In the genomic region with DNA sequence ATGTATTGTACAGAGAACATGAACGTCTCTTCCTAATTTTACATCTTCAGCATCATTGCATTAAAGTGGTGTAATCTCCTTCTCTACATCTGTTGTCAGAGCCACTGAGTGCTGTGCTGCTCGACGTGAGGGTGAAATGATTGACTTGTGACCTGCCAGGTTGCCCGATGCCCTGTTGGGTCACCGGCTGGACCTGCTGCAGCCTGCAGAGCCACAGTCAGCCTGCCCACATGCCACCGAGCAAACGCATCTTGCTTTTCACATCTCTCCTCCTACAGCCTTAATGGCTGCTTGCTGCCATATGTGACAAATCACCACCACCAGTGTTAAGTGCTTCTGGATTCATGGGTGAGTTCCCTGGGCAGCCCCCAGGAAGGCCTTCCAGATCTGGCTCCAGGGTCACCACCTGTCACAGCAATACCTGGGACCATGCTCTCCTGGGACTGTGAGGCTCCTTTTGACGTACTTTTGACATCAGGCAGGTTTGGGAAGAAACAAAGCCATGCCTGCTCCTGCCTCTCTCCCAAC, we compare ENCODE assay signal across 19 cellular contexts.
DNase-seq lines count a peak whose midpoint lies in the region; ATAC-seq and TF ChIP-seq lines count a peak whose summit lies in the region.
"Had no signal": no experiment of that assay in that cellular context is flagged by ENCODE, and none has a peak within 500 bp of the region (broad histone marks: within the 10 kb centered on the region; RNA-seq: fewer than 3 reads in every experiment).

No MANE protein-coding gene starts in this region.

- ATAC-seq in left lobe of liver: peak; percentile 55

- peak overlapping the region; percentile 75 for H3K27ac Mint-ChIP-seq in activated naive CD4-positive, alpha-beta T cell treated with anti-CD3 and anti-CD28 coated beads, Interleukin-2, amount 10 ng/mL, durations not matched to agents 7 days and 5 days
- H3K27ac Mint-ChIP-seq in activated T-helper 1 cell treated with anti-CD3 and anti-CD28 coated beads, Interleukin-12 subunit alpha, Interleukin-12 subunit beta, Interleukin-2, Interleukin-4 antibody, amounts not matched to agents 30 ng/mL and 10 ng/mL and 1 ng/mL, durations not matched to agents 14 hours and 24 hours and 36 hours: peak overlapping the region; percentile 42
- H3K27ac Mint-ChIP-seq: neural progenitor cell, type B pancreatic cell had no signal

- H3K9me3 ChIP-seq in subcutaneous abdominal adipose tissue (ENCODE audit: control insufficient read depth in 5 of 5, low read length in 5 of 5) (no peaks in the 10 kb centered on the region), sigmoid colon (no peaks in the 10 kb centered on the region)

- WGBS in sigmoid colon, 2 donors: 92 to 93% methylated on average over 8 of the region's 8 CpGs

- no peak for TF ChIP-seq CTCF in sigmoid colon (IDR thresholded peaks at IDR 0.05)

- H3K27me3 ChIP-seq in subcutaneous abdominal adipose tissue (ENCODE audit: control insufficient read depth in 5 of 5, insufficient read depth in 4 of 5, low read length in 5 of 5) (no peaks in the 10 kb centered on the region), sigmoid colon (no peaks in the 10 kb centered on the region)
- H3K27me3 ChIP-seq: hepatocyte, neural progenitor cell had no signal

- H3K36me3 ChIP-seq in subcutaneous abdominal adipose tissue (ENCODE audit: control insufficient read depth in 5 of 5, insufficient read depth in 5 of 5, low read length in 5 of 5) (peaks cover 4 to 72% (median 61%) of the 10 kb centered on the region in 5 donors), sigmoid colon (peaks cover 23 to 92% (median 49%) of the 10 kb centered on the region in 4 donors)

- peaks cover 2 to 30% (median 19%) of the 10 kb centered on the region in 5 donors for H3K4me1 ChIP-seq in subcutaneous abdominal adipose tissue (ENCODE audit: control insufficient read depth in 5 of 5, insufficient read depth in 5 of 5, low read length in 5 of 5)
- peaks cover 0 to 11% (median 2%) of the 10 kb centered on the region in 4 donors for H3K4me1 ChIP-seq in sigmoid colon

- H3K9ac ChIP-seq in subcutaneous abdominal adipose tissue (ENCODE audit: low read length in 5 of 5): no peak overlapping the region
- H3K9ac ChIP-seq: neural progenitor cell had no signal

- no peak overlapping the region for H3K4me3 Mint-ChIP-seq in activated naive CD4-positive, alpha-beta T cell treated with anti-CD3 and anti-CD28 coated beads, Interleukin-2, amount 10 ng/mL, durations not matched to agents 7 days and 5 days
- H3K4me3 Mint-ChIP-seq in activated T-helper 1 cell treated with anti-CD3 and anti-CD28 coated beads, Interleukin-12 subunit alpha, Interleukin-12 subunit beta, Interleukin-2, Interleukin-4 antibody, amounts not matched to agents 30 ng/mL and 10 ng/mL and 1 ng/mL, durations not matched to agents 14 hours and 24 hours and 36 hours: no peak overlapping the region
- H3K4me3 Mint-ChIP-seq: IgD-negative memory B cell; neural progenitor cell; stimulated activated memory B cell treated with anti-CD40 and anti-IgM and Interleukin-4, amounts not matched to agents 10 μg/mL and 1 μg/mL and 100 μg/mL, for 72 hours; type B pancreatic cell had no signal

- no peak for TF ChIP-seq POLR2A in sigmoid colon (IDR thresholded peaks at IDR 0.05)

- H3K27ac ChIP-seq in subcutaneous abdominal adipose tissue (ENCODE audit: low read depth, low read length) (peak overlapping the region; percentile 15), sigmoid colon (no peak overlapping the region)
- H3K27ac ChIP-seq: hepatocyte, neural progenitor cell had no signal

- peaks cover 59% of the 10 kb centered on the region for H3K36me3 Mint-ChIP-seq in activated naive CD4-positive, alpha-beta T cell treated with anti-CD3 and anti-CD28 coated beads, Interleukin-2, amount 10 ng/mL, durations not matched to agents 7 days and 5 days
- H3K36me3 Mint-ChIP-seq in activated T-helper 1 cell treated with anti-CD3 and anti-CD28 coated beads, Interleukin-12 subunit alpha, Interleukin-12 subunit beta, Interleukin-2, Interleukin-4 antibody, amounts not matched to agents 30 ng/mL and 10 ng/mL and 1 ng/mL, durations not matched to agents 14 hours and 24 hours and 36 hours (ENCODE audit: low read depth): peaks cover 40% of the 10 kb centered on the region

- no peaks in the 10 kb centered on the region for H3K9me3 Mint-ChIP-seq in activated naive CD4-positive, alpha-beta T cell treated with anti-CD3 and anti-CD28 coated beads, Interleukin-2, amount 10 ng/mL, durations not matched to agents 7 days and 5 days
- H3K9me3 Mint-ChIP-seq in activated T-helper 1 cell treated with anti-CD3 and anti-CD28 coated beads, Interleukin-12 subunit alpha, Interleukin-12 subunit beta, Interleukin-2, Interleukin-4 antibody, amounts not matched to agents 30 ng/mL and 10 ng/mL and 1 ng/mL, durations not matched to agents 14 hours and 24 hours and 36 hours: no peaks in the 10 kb centered on the region
- H3K9me3 Mint-ChIP-seq: IgD-negative memory B cell; neural progenitor cell; stimulated activated memory B cell treated with anti-CD40 and anti-IgM and Interleukin-4, amounts not matched to agents 10 μg/mL and 1 μg/mL and 100 μg/mL, for 72 hours; type B pancreatic cell had no signal

- intact Hi-C loops in activated T-helper 1 cell treated with anti-CD3 and anti-CD28 coated beads, Interleukin-12 subunit alpha, Interleukin-12 subunit beta, Interleukin-2, Interleukin-4 antibody, amounts not matched to agents 30 ng/mL and 10 ng/mL and 1 ng/mL, durations not matched to agents 14 hours and 24 hours and 36 hours (cut with micrococcal nuclease): loop anchor here (2.0 to 5.0 kb wide), 2 partner anchors 80 to 106 kb away; partner anchors contain the start of gene ASXL1
- intact Hi-C loops in sigmoid colon (cut with DNase I): no loop called here

- CTCF ChIA-PET in activated naive CD4-positive, alpha-beta T cell treated with anti-CD3 and anti-CD28 coated beads, Interleukin-2, amount 10 ng/mL, durations not matched to agents 7 days and 5 days (lab: Charles Lee): interaction anchor here (1.2 kb wide), 1 partner anchor 101 kb away, joined by 3 read pairs; no protein-coding TSS in a partner anchor

- H3K27me3 Mint-ChIP-seq in activated naive CD4-positive, alpha-beta T cell treated with anti-CD3 and anti-CD28 coated beads, Interleukin-2, amount 10 ng/mL, durations not matched to agents 7 days and 5 days: no peaks in the 10 kb centered on the region
- no peaks in the 10 kb centered on the region for H3K27me3 Mint-ChIP-seq in activated T-helper 1 cell treated with anti-CD3 and anti-CD28 coated beads, Interleukin-12 subunit alpha, Interleukin-12 subunit beta, Interleukin-2, Interleukin-4 antibody, amounts not matched to agents 30 ng/mL and 10 ng/mL and 1 ng/mL, durations not matched to agents 14 hours and 24 hours and 36 hours (ENCODE audit: insufficient read depth)
- H3K27me3 Mint-ChIP-seq: IgD-negative memory B cell; stimulated activated memory B cell treated with anti-CD40 and anti-IgM and Interleukin-4, amounts not matched to agents 10 μg/mL and 1 μg/mL and 100 μg/mL, for 72 hours; type B pancreatic cell had no signal

- H3K4me1 Mint-ChIP-seq in activated naive CD4-positive, alpha-beta T cell treated with anti-CD3 and anti-CD28 coated beads, Interleukin-2, amount 10 ng/mL, durations not matched to agents 7 days and 5 days: no peaks in the 10 kb centered on the region
- H3K4me1 Mint-ChIP-seq in activated T-helper 1 cell treated with anti-CD3 and anti-CD28 coated beads, Interleukin-12 subunit alpha, Interleukin-12 subunit beta, Interleukin-2, Interleukin-4 antibody, amounts not matched to agents 30 ng/mL and 10 ng/mL and 1 ng/mL, durations not matched to agents 14 hours and 24 hours and 36 hours (ENCODE audit: low read depth): peaks cover 14% of the 10 kb centered on the region

- DNase-seq in activated naive CD4-positive, alpha-beta T cell treated with anti-CD3 and anti-CD28 coated beads, Interleukin-2, amount 10 ng/mL, durations not matched to agents 7 days and 5 days: no peak
- no peak for DNase-seq in activated naive CD4-positive, alpha-beta T cell (lab: John Stamatoyannopoulos, UW)
- DNase-seq in activated T-helper 1 cell treated with anti-CD3 and anti-CD28 coated beads, Interleukin-12 subunit alpha, Interleukin-12 subunit beta, Interleukin-2, Interleukin-4 antibody, amounts not matched to agents 30 ng/mL and 10 ng/mL and 1 ng/mL, durations not matched to agents 14 hours and 24 hours and 36 hours (ENCODE audit: low spot score): no peak
- DNase-seq in left lobe of liver (ENCODE audit: low spot score) (no peak), NCI-H69 (lab: John Stamatoyannopoulos, UW) (no peak), sigmoid colon (no peak)
- no peak for DNase-seq in effector CD8-positive, alpha-beta T cell (lab: John Stamatoyannopoulos, UW)
- DNase-seq: activated CD4-positive, alpha-beta T cell treated with anti-CD3 and anti-CD28 coated beads, Interleukin-2, amount 50 U/mL, for 4 hours; aorta; cerebellar nuclear complex; NCI-H1930; NCI-H510A; SW 1271 had no signal

- TF ChIP-seq EP300 in sigmoid colon (IDR thresholded peaks at IDR 0.05): no peak

- H3K4me3 ChIP-seq in subcutaneous abdominal adipose tissue (ENCODE audit: low read depth in 1 of 5, low read length in 5 of 5): no peak overlapping the region
- H3K4me3 ChIP-seq in sigmoid colon: no peak overlapping the region
- H3K4me3 ChIP-seq: hepatocyte, neural progenitor cell had no signal
